In the genomic region with DNA sequence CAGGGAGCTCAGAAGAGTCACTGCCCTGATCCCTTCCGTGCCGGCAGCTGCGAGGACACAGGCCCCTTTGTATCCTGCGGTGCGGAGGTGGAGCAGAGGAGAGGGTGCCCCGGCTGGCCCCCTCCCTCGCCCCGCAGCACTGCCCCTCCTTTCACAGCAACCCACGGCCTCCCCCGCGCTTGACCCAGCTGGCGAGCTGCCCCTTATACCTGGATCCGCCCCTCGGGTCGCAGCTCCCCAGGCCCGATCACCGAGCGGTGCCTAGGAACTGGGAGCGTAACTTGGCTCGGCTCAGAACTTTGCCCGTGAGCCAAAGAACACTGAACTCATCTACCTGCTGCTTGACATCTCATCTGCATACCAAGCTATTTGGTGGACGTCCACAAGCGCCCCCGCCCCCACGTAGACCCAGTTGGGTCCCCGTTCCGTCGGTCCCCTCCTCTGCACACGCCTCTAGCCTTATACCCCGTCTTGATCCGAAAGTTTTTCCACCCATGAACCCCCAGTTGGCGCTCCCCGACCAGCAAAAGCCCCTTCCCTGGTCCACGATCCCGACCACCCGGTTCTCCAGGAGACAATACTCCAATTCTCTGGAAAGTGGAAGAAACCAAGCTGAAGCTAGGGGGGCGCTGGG, we compare ENCODE assay signal across 1 cellular context.
TF ChIP-seq lines count a peak whose summit lies in the region.

No MANE protein-coding gene starts in this region.

TF ChIP-seq in GM12878, 131 proteins besides CTCF, POLR2A, EP300 and RAD21 (continued from another document and continues in another):
- TF ChIP-seq, protein P1, sequence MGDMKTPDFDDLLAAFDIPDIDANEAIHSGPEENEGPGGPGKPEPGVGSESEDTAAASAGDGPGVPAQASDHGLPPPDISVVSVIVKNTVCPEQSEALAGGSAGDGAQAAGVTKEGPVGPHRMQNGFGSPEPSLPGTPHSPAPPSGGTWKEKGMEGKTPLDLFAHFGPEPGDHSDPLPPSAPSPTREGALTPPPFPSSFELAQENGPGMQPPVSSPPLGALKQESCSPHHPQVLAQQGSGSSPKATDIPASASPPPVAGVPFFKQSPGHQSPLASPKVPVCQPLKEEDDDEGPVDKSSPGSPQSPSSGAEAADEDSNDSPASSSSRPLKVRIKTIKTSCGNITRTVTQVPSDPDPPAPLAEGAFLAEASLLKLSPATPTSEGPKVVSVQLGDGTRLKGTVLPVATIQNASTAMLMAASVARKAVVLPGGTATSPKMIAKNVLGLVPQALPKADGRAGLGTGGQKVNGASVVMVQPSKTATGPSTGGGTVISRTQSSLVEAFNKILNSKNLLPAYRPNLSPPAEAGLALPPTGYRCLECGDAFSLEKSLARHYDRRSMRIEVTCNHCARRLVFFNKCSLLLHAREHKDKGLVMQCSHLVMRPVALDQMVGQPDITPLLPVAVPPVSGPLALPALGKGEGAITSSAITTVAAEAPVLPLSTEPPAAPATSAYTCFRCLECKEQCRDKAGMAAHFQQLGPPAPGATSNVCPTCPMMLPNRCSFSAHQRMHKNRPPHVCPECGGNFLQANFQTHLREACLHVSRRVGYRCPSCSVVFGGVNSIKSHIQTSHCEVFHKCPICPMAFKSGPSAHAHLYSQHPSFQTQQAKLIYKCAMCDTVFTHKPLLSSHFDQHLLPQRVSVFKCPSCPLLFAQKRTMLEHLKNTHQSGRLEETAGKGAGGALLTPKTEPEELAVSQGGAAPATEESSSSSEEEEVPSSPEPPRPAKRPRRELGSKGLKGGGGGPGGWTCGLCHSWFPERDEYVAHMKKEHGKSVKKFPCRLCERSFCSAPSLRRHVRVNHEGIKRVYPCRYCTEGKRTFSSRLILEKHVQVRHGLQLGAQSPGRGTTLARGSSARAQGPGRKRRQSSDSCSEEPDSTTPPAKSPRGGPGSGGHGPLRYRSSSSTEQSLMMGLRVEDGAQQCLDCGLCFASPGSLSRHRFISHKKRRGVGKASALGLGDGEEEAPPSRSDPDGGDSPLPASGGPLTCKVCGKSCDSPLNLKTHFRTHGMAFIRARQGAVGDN (IDR thresholded peaks at IDR 0.05) = 0 out of 2 replicates have a peak, but pooled peaks have one; percentile 4
- no peak for TF ChIP-seq KLF5 (IDR thresholded peaks at IDR 0.05; ENCODE audit: partially characterized antibody)
- TF ChIP-seq FOS (IDR thresholded peaks at IDR 0.05; ENCODE audit: borderline replicate concordance, extremely low read depth, insufficient read length) = no peak
- no peak for TF ChIP-seq RAD51 (IDR thresholded peaks at IDR 0.05)
- TF ChIP-seq, protein P2, sequence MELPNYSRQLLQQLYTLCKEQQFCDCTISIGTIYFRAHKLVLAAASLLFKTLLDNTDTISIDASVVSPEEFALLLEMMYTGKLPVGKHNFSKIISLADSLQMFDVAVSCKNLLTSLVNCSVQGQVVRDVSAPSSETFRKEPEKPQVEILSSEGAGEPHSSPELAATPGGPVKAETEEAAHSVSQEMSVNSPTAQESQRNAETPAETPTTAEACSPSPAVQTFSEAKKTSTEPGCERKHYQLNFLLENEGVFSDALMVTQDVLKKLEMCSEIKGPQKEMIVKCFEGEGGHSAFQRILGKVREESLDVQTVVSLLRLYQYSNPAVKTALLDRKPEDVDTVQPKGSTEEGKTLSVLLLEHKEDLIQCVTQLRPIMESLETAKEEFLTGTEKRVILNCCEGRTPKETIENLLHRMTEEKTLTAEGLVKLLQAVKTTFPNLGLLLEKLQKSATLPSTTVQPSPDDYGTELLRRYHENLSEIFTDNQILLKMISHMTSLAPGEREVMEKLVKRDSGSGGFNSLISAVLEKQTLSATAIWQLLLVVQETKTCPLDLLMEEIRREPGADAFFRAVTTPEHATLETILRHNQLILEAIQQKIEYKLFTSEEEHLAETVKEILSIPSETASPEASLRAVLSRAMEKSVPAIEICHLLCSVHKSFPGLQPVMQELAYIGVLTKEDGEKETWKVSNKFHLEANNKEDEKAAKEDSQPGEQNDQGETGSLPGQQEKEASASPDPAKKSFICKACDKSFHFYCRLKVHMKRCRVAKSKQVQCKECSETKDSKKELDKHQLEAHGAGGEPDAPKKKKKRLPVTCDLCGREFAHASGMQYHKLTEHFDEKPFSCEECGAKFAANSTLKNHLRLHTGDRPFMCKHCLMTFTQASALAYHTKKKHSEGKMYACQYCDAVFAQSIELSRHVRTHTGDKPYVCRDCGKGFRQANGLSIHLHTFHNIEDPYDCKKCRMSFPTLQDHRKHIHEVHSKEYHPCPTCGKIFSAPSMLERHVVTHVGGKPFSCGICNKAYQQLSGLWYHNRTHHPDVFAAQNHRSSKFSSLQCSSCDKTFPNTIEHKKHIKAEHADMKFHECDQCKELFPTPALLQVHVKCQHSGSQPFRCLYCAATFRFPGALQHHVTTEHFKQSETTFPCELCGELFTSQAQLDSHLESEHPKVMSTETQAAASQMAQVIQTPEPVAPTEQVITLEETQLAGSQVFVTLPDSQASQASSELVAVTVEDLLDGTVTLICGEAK (IDR thresholded peaks at IDR 0.05; ENCODE audit: borderline replicate concordance) = no peak
- TF ChIP-seq, protein P3, sequence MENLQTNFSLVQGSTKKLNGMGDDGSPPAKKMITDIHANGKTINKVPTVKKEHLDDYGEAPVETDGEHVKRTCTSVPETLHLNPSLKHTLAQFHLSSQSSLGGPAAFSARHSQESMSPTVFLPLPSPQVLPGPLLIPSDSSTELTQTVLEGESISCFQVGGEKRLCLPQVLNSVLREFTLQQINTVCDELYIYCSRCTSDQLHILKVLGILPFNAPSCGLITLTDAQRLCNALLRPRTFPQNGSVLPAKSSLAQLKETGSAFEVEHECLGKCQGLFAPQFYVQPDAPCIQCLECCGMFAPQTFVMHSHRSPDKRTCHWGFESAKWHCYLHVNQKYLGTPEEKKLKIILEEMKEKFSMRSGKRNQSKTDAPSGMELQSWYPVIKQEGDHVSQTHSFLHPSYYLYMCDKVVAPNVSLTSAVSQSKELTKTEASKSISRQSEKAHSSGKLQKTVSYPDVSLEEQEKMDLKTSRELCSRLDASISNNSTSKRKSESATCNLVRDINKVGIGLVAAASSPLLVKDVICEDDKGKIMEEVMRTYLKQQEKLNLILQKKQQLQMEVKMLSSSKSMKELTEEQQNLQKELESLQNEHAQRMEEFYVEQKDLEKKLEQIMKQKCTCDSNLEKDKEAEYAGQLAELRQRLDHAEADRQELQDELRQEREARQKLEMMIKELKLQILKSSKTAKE (IDR thresholded peaks at IDR 0.05; ENCODE audit: low read depth, poor library complexity, severe bottlenecking) = no peak
- no peak for TF ChIP-seq SIX5 (IDR thresholded peaks at IDR 0.05; ENCODE audit: low read depth, low read length, severe bottlenecking)
- no peak for TF ChIP-seq SMAD5 (IDR thresholded peaks at IDR 0.05; ENCODE audit: low read depth)
- TF ChIP-seq, protein P4, sequence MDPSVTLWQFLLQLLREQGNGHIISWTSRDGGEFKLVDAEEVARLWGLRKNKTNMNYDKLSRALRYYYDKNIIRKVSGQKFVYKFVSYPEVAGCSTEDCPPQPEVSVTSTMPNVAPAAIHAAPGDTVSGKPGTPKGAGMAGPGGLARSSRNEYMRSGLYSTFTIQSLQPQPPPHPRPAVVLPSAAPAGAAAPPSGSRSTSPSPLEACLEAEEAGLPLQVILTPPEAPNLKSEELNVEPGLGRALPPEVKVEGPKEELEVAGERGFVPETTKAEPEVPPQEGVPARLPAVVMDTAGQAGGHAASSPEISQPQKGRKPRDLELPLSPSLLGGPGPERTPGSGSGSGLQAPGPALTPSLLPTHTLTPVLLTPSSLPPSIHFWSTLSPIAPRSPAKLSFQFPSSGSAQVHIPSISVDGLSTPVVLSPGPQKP (IDR thresholded peaks at IDR 0.05; ENCODE audit: low read depth, low read length) = no peak
- no peak for TF ChIP-seq CREM (IDR thresholded peaks at IDR 0.05; ENCODE audit: low read depth)
- no peak; the same call in 1 of the 2 replicates for TF ChIP-seq TCF12 (IDR thresholded peaks at IDR 0.05; ENCODE audit: low read depth, low read length)
- TF ChIP-seq RFX5 (IDR thresholded peaks at IDR 0.05; ENCODE audit: low read depth, low read length) = no peak
- peak; percentile 28; the same call in 1 of the 2 replicates for TF ChIP-seq NR2F1 (conservative IDR thresholded peaks at IDR 0.05)
- TF ChIP-seq IKZF2 (IDR thresholded peaks at IDR 0.05) = peak in 1 of 2 experiments; percentile 43; a peak in 1 of 4 replicates
- no peak for TF ChIP-seq NR2C1 (IDR thresholded peaks at IDR 0.05)
- TF ChIP-seq STAT1 (conservative IDR thresholded peaks at IDR 0.05) = no peak
- no peak for TF ChIP-seq NRF1 (conservative IDR thresholded peaks at IDR 0.05; ENCODE audit: low read depth, low read length)
- TF ChIP-seq, protein P5, sequence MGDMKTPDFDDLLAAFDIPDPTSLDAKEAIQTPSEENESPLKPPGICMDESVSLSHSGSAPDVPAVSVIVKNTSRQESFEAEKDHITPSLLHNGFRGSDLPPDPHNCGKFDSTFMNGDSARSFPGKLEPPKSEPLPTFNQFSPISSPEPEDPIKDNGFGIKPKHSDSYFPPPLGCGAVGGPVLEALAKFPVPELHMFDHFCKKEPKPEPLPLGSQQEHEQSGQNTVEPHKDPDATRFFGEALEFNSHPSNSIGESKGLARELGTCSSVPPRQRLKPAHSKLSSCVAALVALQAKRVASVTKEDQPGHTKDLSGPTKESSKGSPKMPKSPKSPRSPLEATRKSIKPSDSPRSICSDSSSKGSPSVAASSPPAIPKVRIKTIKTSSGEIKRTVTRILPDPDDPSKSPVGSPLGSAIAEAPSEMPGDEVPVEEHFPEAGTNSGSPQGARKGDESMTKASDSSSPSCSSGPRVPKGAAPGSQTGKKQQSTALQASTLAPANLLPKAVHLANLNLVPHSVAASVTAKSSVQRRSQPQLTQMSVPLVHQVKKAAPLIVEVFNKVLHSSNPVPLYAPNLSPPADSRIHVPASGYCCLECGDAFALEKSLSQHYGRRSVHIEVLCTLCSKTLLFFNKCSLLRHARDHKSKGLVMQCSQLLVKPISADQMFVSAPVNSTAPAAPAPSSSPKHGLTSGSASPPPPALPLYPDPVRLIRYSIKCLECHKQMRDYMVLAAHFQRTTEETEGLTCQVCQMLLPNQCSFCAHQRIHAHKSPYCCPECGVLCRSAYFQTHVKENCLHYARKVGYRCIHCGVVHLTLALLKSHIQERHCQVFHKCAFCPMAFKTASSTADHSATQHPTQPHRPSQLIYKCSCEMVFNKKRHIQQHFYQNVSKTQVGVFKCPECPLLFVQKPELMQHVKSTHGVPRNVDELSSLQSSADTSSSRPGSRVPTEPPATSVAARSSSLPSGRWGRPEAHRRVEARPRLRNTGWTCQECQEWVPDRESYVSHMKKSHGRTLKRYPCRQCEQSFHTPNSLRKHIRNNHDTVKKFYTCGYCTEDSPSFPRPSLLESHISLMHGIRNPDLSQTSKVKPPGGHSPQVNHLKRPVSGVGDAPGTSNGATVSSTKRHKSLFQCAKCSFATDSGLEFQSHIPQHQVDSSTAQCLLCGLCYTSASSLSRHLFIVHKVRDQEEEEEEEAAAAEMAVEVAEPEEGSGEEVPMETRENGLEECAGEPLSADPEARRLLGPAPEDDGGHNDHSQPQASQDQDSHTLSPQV (IDR thresholded peaks at IDR 0.05) = no peak
- TF ChIP-seq, protein P6, sequence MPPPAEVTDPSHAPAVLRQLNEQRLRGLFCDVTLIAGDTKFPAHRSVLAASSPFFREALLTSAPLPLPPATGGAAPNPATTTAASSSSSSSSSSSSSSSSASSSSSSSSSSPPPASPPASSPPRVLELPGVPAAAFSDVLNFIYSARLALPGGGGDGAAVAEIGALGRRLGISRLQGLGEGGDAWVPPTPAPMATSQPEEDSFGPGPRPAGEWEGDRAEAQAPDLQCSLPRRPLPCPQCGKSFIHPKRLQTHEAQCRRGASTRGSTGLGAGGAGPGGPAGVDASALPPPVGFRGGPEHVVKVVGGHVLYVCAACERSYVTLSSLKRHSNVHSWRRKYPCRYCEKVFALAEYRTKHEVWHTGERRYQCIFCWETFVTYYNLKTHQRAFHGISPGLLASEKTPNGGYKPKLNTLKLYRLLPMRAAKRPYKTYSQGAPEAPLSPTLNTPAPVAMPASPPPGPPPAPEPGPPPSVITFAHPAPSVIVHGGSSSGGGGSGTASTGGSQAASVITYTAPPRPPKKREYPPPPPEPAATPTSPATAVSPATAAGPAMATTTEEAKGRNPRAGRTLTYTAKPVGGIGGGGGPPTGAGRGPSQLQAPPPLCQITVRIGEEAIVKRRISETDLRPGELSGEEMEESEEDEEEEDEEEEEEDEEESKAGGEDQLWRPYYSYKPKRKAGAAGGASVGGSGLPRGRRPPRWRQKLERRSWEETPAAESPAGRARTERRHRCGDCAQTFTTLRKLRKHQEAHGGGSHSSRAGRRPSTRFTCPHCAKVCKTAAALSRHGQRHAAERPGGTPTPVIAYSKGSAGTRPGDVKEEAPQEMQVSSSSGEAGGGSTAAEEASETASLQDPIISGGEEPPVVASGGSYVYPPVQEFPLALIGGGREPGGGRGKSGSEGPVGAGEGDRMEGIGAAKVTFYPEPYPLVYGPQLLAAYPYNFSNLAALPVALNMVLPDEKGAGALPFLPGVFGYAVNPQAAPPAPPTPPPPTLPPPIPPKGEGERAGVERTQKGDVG (CRISPR knock-in tag; IDR thresholded peaks at IDR 0.05) = no peak
- no peak for TF ChIP-seq CHD4 (IDR thresholded peaks at IDR 0.05)
- TF ChIP-seq KAT2A (conservative IDR thresholded peaks at IDR 0.05; ENCODE audit: control insufficient read depth, low read depth, low read length) = no peak
- TF ChIP-seq, protein P7, sequence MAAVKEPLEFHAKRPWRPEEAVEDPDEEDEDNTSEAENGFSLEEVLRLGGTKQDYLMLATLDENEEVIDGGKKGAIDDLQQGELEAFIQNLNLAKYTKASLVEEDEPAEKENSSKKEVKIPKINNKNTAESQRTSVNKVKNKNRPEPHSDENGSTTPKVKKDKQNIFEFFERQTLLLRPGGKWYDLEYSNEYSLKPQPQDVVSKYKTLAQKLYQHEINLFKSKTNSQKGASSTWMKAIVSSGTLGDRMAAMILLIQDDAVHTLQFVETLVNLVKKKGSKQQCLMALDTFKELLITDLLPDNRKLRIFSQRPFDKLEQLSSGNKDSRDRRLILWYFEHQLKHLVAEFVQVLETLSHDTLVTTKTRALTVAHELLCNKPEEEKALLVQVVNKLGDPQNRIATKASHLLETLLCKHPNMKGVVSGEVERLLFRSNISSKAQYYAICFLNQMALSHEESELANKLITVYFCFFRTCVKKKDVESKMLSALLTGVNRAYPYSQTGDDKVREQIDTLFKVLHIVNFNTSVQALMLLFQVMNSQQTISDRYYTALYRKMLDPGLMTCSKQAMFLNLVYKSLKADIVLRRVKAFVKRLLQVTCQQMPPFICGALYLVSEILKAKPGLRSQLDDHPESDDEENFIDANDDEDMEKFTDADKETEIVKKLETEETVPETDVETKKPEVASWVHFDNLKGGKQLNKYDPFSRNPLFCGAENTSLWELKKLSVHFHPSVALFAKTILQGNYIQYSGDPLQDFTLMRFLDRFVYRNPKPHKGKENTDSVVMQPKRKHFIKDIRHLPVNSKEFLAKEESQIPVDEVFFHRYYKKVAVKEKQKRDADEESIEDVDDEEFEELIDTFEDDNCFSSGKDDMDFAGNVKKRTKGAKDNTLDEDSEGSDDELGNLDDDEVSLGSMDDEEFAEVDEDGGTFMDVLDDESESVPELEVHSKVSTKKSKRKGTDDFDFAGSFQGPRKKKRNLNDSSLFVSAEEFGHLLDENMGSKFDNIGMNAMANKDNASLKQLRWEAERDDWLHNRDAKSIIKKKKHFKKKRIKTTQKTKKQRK (IDR thresholded peaks at IDR 0.05; ENCODE audit: low read depth, low read length) = no peak
- TF ChIP-seq, protein P8, sequence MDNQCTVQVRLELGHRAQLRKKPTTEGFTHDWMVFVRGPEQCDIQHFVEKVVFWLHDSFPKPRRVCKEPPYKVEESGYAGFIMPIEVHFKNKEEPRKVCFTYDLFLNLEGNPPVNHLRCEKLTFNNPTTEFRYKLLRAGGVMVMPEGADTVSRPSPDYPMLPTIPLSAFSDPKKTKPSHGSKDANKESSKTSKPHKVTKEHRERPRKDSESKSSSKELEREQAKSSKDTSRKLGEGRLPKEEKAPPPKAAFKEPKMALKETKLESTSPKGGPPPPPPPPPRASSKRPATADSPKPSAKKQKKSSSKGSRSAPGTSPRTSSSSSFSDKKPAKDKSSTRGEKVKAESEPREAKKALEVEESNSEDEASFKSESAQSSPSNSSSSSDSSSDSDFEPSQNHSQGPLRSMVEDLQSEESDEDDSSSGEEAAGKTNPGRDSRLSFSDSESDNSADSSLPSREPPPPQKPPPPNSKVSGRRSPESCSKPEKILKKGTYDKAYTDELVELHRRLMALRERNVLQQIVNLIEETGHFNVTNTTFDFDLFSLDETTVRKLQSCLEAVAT (IDR thresholded peaks at IDR 0.05) = peak; percentile 52; the same call in 1 of the 2 replicates
- no peak for TF ChIP-seq PAX8 (IDR thresholded peaks at IDR 0.05)
- 0 out of 2 replicates have a peak, but pooled peaks have one; percentile 0 for TF ChIP-seq IKZF1 (conservative IDR thresholded peaks at IDR 0.05)
